15 cellular contexts compared by ENCODE assay signal in the genomic region with DNA sequence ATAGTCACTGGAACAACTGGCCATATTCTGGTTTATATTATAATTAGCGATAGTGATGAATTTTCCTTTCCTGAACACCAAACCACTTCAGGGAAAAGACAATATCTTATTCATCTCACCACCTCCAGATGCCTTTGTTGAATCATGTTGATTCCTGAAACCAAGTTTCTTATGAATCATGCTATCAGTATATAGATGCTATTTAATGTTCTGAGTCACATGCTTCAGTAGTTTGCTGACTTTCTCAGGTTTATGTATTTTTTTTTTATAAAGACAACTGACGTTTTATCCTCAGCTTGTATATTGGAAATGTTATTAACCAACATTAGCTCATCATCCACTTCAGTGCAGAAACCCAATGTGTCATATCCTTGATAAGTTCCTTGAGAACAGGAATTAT.
DNase-seq lines count a peak whose midpoint lies in the region; ATAC-seq and TF ChIP-seq lines count a peak whose summit lies in the region.
"Had no signal": no experiment of that assay in that cellular context is flagged by ENCODE, and none has a peak within 500 bp of the region (broad histone marks: within the 10 kb centered on the region; RNA-seq: fewer than 3 reads in every experiment).

No MANE protein-coding gene starts in this region.

- no peak overlapping the region for H2AFZ ChIP-seq in SK-N-SH (ENCODE audit: low read depth)

- TF ChIP-seq CTCF in SK-N-SH (IDR thresholded peaks at IDR 0.05): no peak

- ATAC-seq in stimulated activated effector memory CD8-positive, alpha-beta T cell treated with anti-CD3 and anti-CD28 coated beads, Interleukin-12 subunit alpha, Interleukin-12 subunit beta, amount 100 ng/mL, for 72 hours: peak; percentile 43
- no peak for ATAC-seq in GM19351 (IDR thresholded peaks at IDR 0.05; ENCODE audit: unreplicated experiment)
- no peak for ATAC-seq in GM21515 (IDR thresholded peaks at IDR 0.05; ENCODE audit: unreplicated experiment)

- no peaks in the 10 kb centered on the region for H3K36me3 Mint-ChIP-seq in stimulated activated effector memory CD8-positive, alpha-beta T cell treated with anti-CD3 and anti-CD28 coated beads, Interleukin-12 subunit alpha, Interleukin-12 subunit beta, amount 100 ng/mL, for 72 hours
- H3K36me3 Mint-ChIP-seq: CD4-positive, alpha-beta memory T cell; IgD-negative memory B cell had no signal

- H3K9me3 Mint-ChIP-seq in stimulated activated effector memory CD8-positive, alpha-beta T cell treated with anti-CD3 and anti-CD28 coated beads, Interleukin-12 subunit alpha, Interleukin-12 subunit beta, amount 100 ng/mL, for 72 hours: peaks cover 3% of the 10 kb centered on the region
- H3K9me3 Mint-ChIP-seq: H9 had no signal

- H3K9me2 ChIP-seq in SK-N-SH: no peaks in the 10 kb centered on the region

- H3K27me3 ChIP-seq in SK-N-SH (ENCODE audit: insufficient read depth): no peaks in the 10 kb centered on the region
- H3K27me3 ChIP-seq: BE2C had no signal

- POLR2A ChIA-PET in SK-N-SH (lab: Yijun Ruan, JAX): no interaction called here

- no peaks in the 10 kb centered on the region for H3K36me3 ChIP-seq in SK-N-SH (replicated peaks in 1 of 2; ENCODE audit: control insufficient read depth in 1 of 2, insufficient read depth in 2 of 2, low read length in 1 of 2)
- H3K36me3 ChIP-seq: BE2C had no signal

- TF ChIP-seq RAD21 in SK-N-SH (IDR thresholded peaks at IDR 0.05; ENCODE audit: low read length): no peak

- no peaks in the 10 kb centered on the region; a peak in 1 of 4 replicates for H3K4me1 ChIP-seq in SK-N-SH (ENCODE audit: control insufficient read depth in 1 of 2, insufficient read depth in 2 of 2, low read depth in 1 of 2, low read length in 1 of 2)
- H3K4me1 ChIP-seq: BE2C had no signal

- no peak overlapping the region for H3K27ac Mint-ChIP-seq in stimulated activated effector memory CD8-positive, alpha-beta T cell treated with anti-CD3 and anti-CD28 coated beads, Interleukin-12 subunit alpha, Interleukin-12 subunit beta, amount 100 ng/mL, for 72 hours
- H3K27ac Mint-ChIP-seq: CD4-positive, alpha-beta memory T cell; H9; IgD-negative memory B cell had no signal

- H3K27ac ChIP-seq in SK-N-SH (ENCODE audit: low read depth in 2 of 2, low read length in 1 of 2): no peak overlapping the region
- no peak overlapping the region for H3K27ac ChIP-seq in epithelial cell of prostate

- CTCF ChIA-PET in SK-N-SH (lab: Yijun Ruan, JAX): no interaction called here

- 17% methylated on average over 2 of the region's 2 CpGs for WGBS in SK-N-SH (ENCODE audit: low lambda C conversion rate)

- H3K4me3 ChIP-seq in SK-N-SH (ENCODE audit: low read depth in 2 of 2, low read length in 1 of 2): no peak overlapping the region

- TF ChIP-seq EP300 in SK-N-SH (IDR thresholded peaks at IDR 0.05; ENCODE audit: borderline replicate concordance in 1 of 2, low read depth in 1 of 2, low read length in 1 of 2): 0 out of 4 replicates have a peak, but pooled peaks of 1 of the 2 experiments have one; percentile 41

- H3K4me1 Mint-ChIP-seq in stimulated activated effector memory CD8-positive, alpha-beta T cell treated with anti-CD3 and anti-CD28 coated beads, Interleukin-12 subunit alpha, Interleukin-12 subunit beta, amount 100 ng/mL, for 72 hours: no peaks in the 10 kb centered on the region
- H3K4me1 Mint-ChIP-seq: CD4-positive, alpha-beta memory T cell had no signal

- H3K79me2 ChIP-seq in SK-N-SH (ENCODE audit: insufficient read depth): no peaks in the 10 kb centered on the region

- no peak overlapping the region for H3K4me2 ChIP-seq in SK-N-SH

- H4K20me1 ChIP-seq in SK-N-SH (ENCODE audit: insufficient read depth): no peaks in the 10 kb centered on the region

- H3K4me3 Mint-ChIP-seq in stimulated activated effector memory CD8-positive, alpha-beta T cell treated with anti-CD3 and anti-CD28 coated beads, Interleukin-12 subunit alpha, Interleukin-12 subunit beta, amount 100 ng/mL, for 72 hours: no peak overlapping the region
- H3K4me3 Mint-ChIP-seq: CD4-positive, alpha-beta memory T cell; H9; IgD-negative memory B cell had no signal

- no peaks in the 10 kb centered on the region for H3F3A ChIP-seq in SK-N-SH (replicated peaks; ENCODE audit: insufficient read depth)

- no peak overlapping the region for H3K9ac ChIP-seq in SK-N-SH

- no peaks in the 10 kb centered on the region for H3K9me3 ChIP-seq in SK-N-SH
- H3K9me3 ChIP-seq: BE2C had no signal

- DNase-seq in HT1080 (ENCODE audit: low read depth) (peak; percentile 92), SK-N-SH (no peak), epithelial cell of prostate (ENCODE audit: low read depth, low spot score) (peak; percentile 72)
- no peak for DNase-seq in stimulated activated effector memory CD8-positive, alpha-beta T cell treated with anti-CD3 and anti-CD28 coated beads, Interleukin-12 subunit alpha, Interleukin-12 subunit beta, amount 100 ng/mL, for 72 hours (ENCODE audit: low spot score in 2 of 2)
- DNase-seq in effector CD4-positive, alpha-beta T cell: no peak
- DNase-seq: BE2C, H9, NCI-H1436, NCI-H2227 treated with DMSO at 0.1 percent for 48 hours, NCI-H526, Right ventricle myocardium superior had no signal

TF ChIP-seq in SK-N-SH, 30 proteins besides CTCF, POLR2A, EP300 and RAD21:
- TF ChIP-seq TAF1 (IDR thresholded peaks at IDR 0.05; ENCODE audit: borderline replicate concordance, low read depth, low read length) (no peak), TEAD4 (IDR thresholded peaks at IDR 0.05; ENCODE audit: borderline replicate concordance, insufficient read depth) (no peak), TCF12 (IDR thresholded peaks at IDR 0.05) (peak; percentile 69), NFIC (IDR thresholded peaks at IDR 0.05; ENCODE audit: borderline replicate concordance) (peak; percentile 11; the same call in 1 of the 2 replicates), FOSL2 (IDR thresholded peaks at IDR 0.05; ENCODE audit: borderline replicate concordance, low read depth) (peak; percentile 74; the same call in 1 of the 2 replicates), JUND (IDR thresholded peaks at IDR 0.05) (peak; percentile 50), RFX5 (IDR thresholded peaks at IDR 0.05; ENCODE audit: low read length) (no peak), FOXM1 (IDR thresholded peaks at IDR 0.05; ENCODE audit: low read depth) (no peak), RCOR1 (IDR thresholded peaks at IDR 0.05; ENCODE audit: low read length) (no peak)
- TF ChIP-seq, protein P1, sequence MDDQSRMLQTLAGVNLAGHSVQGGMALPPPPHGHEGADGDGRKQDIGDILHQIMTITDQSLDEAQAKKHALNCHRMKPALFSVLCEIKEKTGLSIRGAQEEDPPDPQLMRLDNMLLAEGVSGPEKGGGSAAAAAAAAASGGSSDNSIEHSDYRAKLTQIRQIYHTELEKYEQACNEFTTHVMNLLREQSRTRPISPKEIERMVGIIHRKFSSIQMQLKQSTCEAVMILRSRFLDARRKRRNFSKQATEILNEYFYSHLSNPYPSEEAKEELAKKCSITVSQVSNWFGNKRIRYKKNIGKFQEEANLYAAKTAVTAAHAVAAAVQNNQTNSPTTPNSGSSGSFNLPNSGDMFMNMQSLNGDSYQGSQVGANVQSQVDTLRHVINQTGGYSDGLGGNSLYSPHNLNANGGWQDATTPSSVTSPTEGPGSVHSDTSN (IDR thresholded peaks at IDR 0.05): peak; percentile 44; the same call in 1 of the 2 replicates
- TF ChIP-seq, protein P2, sequence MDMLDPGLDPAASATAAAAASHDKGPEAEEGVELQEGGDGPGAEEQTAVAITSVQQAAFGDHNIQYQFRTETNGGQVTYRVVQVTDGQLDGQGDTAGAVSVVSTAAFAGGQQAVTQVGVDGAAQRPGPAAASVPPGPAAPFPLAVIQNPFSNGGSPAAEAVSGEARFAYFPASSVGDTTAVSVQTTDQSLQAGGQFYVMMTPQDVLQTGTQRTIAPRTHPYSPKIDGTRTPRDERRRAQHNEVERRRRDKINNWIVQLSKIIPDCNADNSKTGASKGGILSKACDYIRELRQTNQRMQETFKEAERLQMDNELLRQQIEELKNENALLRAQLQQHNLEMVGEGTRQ (IDR thresholded peaks at IDR 0.05; ENCODE audit: borderline replicate concordance, low read depth, low read length): no peak
- TF ChIP-seq, protein P3, sequence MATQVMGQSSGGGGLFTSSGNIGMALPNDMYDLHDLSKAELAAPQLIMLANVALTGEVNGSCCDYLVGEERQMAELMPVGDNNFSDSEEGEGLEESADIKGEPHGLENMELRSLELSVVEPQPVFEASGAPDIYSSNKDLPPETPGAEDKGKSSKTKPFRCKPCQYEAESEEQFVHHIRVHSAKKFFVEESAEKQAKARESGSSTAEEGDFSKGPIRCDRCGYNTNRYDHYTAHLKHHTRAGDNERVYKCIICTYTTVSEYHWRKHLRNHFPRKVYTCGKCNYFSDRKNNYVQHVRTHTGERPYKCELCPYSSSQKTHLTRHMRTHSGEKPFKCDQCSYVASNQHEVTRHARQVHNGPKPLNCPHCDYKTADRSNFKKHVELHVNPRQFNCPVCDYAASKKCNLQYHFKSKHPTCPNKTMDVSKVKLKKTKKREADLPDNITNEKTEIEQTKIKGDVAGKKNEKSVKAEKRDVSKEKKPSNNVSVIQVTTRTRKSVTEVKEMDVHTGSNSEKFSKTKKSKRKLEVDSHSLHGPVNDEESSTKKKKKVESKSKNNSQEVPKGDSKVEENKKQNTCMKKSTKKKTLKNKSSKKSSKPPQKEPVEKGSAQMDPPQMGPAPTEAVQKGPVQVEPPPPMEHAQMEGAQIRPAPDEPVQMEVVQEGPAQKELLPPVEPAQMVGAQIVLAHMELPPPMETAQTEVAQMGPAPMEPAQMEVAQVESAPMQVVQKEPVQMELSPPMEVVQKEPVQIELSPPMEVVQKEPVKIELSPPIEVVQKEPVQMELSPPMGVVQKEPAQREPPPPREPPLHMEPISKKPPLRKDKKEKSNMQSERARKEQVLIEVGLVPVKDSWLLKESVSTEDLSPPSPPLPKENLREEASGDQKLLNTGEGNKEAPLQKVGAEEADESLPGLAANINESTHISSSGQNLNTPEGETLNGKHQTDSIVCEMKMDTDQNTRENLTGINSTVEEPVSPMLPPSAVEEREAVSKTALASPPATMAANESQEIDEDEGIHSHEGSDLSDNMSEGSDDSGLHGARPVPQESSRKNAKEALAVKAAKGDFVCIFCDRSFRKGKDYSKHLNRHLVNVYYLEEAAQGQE (IDR thresholded peaks at IDR 0.05; ENCODE audit: low read depth, low read length): no peak

Comparison
In these comparisons a context has a peak if more than half of its experiments do, and no peak if none do; other contexts are left out.
1. DNase-seq: peak in HT1080 (single experiment) and epithelial cell of prostate (single experiment); none in SK-N-SH (single experiment), stimulated activated effector memory CD8-positive, alpha-beta T cell treated with anti-CD3 and anti-CD28 coated beads, Interleukin-12 subunit alpha, Interleukin-12 subunit beta, amount 100 ng/mL, for 72 hours (0 of 2) and effector CD4-positive, alpha-beta T cell (single experiment).